ENCODE assay signal across 1 cellular context in the genomic region with DNA sequence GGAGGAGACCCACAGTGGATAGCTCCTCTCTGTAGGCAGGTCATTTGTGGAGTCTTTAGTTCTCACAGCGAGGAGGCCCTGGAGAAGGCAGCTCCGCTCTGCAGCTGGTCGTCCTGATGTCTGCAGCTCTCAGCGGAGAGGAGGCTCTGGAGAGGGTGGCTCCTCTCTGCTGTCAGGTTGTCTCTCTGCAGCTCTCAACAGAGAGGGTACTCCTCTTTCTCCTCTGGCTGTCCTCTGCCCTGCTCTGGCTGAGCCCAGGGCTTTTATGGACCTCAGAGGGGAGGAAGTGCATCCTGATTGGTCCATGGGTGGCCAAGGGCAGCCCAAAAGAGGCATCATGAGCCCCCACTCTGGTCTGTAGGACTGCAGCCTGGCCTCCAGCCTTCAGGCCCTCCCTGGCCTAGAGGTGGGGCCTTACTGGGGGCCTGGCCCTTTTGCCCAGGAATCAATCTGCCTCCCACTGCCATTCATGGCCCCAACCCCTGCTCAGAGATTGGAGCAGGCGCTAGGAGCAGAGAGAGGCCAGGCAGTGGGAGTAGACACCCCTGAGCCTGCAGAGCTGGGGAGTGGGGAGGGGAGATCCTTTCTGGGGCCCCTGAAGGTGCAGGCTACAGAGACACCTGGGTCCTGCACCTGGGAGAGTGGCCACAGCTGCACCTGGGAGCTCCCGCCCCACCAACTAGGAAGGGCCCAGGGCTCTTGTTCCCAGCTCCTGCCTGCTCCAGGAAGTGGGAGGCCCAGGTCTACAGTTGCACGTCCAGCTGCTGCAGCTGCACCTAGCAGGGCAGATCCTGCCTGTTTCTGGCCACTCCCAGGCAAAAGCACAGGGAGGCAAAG.
TF ChIP-seq lines count a peak whose summit lies in the region.

No MANE protein-coding gene starts in this region.

TF ChIP-seq in HepG2, 621 proteins besides CTCF, POLR2A, EP300 and RAD21 (continued from another document and continues in another):
- TF ChIP-seq, protein P1, sequence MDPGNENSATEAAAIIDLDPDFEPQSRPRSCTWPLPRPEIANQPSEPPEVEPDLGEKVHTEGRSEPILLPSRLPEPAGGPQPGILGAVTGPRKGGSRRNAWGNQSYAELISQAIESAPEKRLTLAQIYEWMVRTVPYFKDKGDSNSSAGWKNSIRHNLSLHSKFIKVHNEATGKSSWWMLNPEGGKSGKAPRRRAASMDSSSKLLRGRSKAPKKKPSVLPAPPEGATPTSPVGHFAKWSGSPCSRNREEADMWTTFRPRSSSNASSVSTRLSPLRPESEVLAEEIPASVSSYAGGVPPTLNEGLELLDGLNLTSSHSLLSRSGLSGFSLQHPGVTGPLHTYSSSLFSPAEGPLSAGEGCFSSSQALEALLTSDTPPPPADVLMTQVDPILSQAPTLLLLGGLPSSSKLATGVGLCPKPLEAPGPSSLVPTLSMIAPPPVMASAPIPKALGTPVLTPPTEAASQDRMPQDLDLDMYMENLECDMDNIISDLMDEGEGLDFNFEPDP (CRISPR knock-in tag; conservative IDR thresholded peaks at IDR 0.05), result 0 out of 2 replicates have a peak, but pooled peaks have one; percentile 51
- TF ChIP-seq ZMYM4 (CRISPR knock-in tag; IDR thresholded peaks at IDR 0.05) (peak; percentile 94), NFE2L1 (CRISPR knock-in tag; IDR thresholded peaks at IDR 0.05; ENCODE audit: borderline replicate concordance) (no peak), POLR2AphosphoS5 (IDR thresholded peaks at IDR 0.05; ENCODE audit: low read depth, low read length) (peak; percentile 92), NFE2 (CRISPR knock-in tag; IDR thresholded peaks at IDR 0.05) (no peak), ZNF747 (CRISPR knock-in tag; IDR thresholded peaks at IDR 0.05; ENCODE audit: borderline replicate concordance) (peak; percentile 62; the same call in 1 of the 2 replicates), AKAP8 (CRISPR knock-in tag; IDR thresholded peaks at IDR 0.05) (no peak), SMAD9 (CRISPR knock-in tag; IDR thresholded peaks at IDR 0.05) (no peak), ZMYM3 (CRISPR knock-in tag; IDR thresholded peaks at IDR 0.05) (no peak), KAT7 (CRISPR knock-in tag; IDR thresholded peaks at IDR 0.05; ENCODE audit: borderline replicate concordance) (no peak), ZNF792 (CRISPR knock-in tag; IDR thresholded peaks at IDR 0.05) (no peak), ZFX (CRISPR knock-in tag; IDR thresholded peaks at IDR 0.05; ENCODE audit: low read depth) (peak; percentile 90), ZNF232 (CRISPR knock-in tag; IDR thresholded peaks at IDR 0.05; ENCODE audit: borderline replicate concordance) (peak; percentile 53; the same call in 1 of the 2 replicates), ZNF12 (CRISPR knock-in tag; IDR thresholded peaks at IDR 0.05) (no peak), PPARG (CRISPR knock-in tag; conservative IDR thresholded peaks at IDR 0.05) (no peak), TARDBP (CRISPR knock-in tag; IDR thresholded peaks at IDR 0.05) (no peak), CEBPB (IDR thresholded peaks at IDR 0.05; ENCODE audit: borderline replicate concordance, low read depth, low read length) (no peak), ZNF101 (CRISPR knock-in tag; IDR thresholded peaks at IDR 0.05; ENCODE audit: borderline replicate concordance, low read depth) (no peak), MYC (CRISPR knock-in tag; IDR thresholded peaks at IDR 0.05; ENCODE audit: borderline replicate concordance) (no peak; the same call in 1 of the 2 replicates), EEA1 (CRISPR knock-in tag; IDR thresholded peaks at IDR 0.05; ENCODE audit: borderline replicate concordance) (peak; percentile 21; the same call in 1 of the 2 replicates), ZNF234 (CRISPR knock-in tag; conservative IDR thresholded peaks at IDR 0.05) (no peak), TOPORS (CRISPR knock-in tag; IDR thresholded peaks at IDR 0.05) (0 out of 2 replicates have a peak, but pooled peaks have one; percentile 20), MXI1 (IDR thresholded peaks at IDR 0.05; ENCODE audit: borderline replicate concordance, low read depth, low read length) (0 out of 3 replicates have a peak, but pooled peaks have one; percentile 23), IKZF4 (CRISPR knock-in tag; IDR thresholded peaks at IDR 0.05; ENCODE audit: borderline replicate concordance, low read depth, not compliant biosample characterization) (no peak), KDM4B (CRISPR knock-in tag; IDR thresholded peaks at IDR 0.05) (no peak), ZBTB38 (CRISPR knock-in tag; IDR thresholded peaks at IDR 0.05) (peak; percentile 57), HIVEP1 (CRISPR knock-in tag; IDR thresholded peaks at IDR 0.05) (0 out of 2 replicates have a peak, but pooled peaks have one; percentile 18), ZNF709 (CRISPR knock-in tag; IDR thresholded peaks at IDR 0.05) (no peak), ZNF556 (CRISPR knock-in tag; IDR thresholded peaks at IDR 0.05; ENCODE audit: borderline replicate concordance) (no peak)
- TF ChIP-seq, protein P2, sequence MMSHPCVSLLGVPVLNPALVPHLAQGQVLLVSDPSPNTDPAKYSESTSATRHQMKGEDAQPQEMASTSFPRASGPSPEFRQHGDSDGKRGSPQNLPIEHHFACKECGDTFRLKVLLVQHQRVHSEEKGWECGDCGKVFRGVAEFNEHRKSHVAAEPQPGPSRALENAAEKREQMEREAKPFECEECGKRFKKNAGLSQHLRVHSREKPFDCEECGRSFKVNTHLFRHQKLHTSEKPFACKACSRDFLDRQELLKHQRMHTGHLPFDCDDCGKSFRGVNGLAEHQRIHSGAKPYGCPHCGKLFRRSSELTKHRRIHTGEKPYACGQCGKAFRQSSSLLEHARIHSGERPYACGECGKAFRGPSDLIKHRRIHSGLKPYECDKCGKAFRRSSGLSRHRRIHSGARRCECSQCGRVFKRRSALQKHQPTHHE (CRISPR knock-in tag; IDR thresholded peaks at IDR 0.05; ENCODE audit: borderline replicate concordance), result no peak
- TF ChIP-seq, protein P3, sequence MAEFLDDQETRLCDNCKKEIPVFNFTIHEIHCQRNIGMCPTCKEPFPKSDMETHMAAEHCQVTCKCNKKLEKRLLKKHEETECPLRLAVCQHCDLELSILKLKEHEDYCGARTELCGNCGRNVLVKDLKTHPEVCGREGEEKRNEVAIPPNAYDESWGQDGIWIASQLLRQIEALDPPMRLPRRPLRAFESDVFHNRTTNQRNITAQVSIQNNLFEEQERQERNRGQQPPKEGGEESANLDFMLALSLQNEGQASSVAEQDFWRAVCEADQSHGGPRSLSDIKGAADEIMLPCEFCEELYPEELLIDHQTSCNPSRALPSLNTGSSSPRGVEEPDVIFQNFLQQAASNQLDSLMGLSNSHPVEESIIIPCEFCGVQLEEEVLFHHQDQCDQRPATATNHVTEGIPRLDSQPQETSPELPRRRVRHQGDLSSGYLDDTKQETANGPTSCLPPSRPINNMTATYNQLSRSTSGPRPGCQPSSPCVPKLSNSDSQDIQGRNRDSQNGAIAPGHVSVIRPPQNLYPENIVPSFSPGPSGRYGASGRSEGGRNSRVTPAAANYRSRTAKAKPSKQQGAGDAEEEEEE (CRISPR knock-in tag; IDR thresholded peaks at IDR 0.05; ENCODE audit: borderline replicate concordance), result no peak
- TF ChIP-seq, protein P4, sequence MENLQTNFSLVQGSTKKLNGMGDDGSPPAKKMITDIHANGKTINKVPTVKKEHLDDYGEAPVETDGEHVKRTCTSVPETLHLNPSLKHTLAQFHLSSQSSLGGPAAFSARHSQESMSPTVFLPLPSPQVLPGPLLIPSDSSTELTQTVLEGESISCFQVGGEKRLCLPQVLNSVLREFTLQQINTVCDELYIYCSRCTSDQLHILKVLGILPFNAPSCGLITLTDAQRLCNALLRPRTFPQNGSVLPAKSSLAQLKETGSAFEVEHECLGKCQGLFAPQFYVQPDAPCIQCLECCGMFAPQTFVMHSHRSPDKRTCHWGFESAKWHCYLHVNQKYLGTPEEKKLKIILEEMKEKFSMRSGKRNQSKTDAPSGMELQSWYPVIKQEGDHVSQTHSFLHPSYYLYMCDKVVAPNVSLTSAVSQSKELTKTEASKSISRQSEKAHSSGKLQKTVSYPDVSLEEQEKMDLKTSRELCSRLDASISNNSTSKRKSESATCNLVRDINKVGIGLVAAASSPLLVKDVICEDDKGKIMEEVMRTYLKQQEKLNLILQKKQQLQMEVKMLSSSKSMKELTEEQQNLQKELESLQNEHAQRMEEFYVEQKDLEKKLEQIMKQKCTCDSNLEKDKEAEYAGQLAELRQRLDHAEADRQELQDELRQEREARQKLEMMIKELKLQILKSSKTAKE (CRISPR knock-in tag; IDR thresholded peaks at IDR 0.05; ENCODE audit: borderline replicate concordance), result no peak
- TF ChIP-seq, protein P5, sequence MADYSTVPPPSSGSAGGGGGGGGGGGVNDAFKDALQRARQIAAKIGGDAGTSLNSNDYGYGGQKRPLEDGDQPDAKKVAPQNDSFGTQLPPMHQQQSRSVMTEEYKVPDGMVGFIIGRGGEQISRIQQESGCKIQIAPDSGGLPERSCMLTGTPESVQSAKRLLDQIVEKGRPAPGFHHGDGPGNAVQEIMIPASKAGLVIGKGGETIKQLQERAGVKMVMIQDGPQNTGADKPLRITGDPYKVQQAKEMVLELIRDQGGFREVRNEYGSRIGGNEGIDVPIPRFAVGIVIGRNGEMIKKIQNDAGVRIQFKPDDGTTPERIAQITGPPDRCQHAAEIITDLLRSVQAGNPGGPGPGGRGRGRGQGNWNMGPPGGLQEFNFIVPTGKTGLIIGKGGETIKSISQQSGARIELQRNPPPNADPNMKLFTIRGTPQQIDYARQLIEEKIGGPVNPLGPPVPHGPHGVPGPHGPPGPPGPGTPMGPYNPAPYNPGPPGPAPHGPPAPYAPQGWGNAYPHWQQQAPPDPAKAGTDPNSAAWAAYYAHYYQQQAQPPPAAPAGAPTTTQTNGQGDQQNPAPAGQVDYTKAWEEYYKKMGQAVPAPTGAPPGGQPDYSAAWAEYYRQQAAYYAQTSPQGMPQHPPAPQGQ (CRISPR knock-in tag; IDR thresholded peaks at IDR 0.05; ENCODE audit: borderline replicate concordance), result no peak
- TF ChIP-seq, protein P6, sequence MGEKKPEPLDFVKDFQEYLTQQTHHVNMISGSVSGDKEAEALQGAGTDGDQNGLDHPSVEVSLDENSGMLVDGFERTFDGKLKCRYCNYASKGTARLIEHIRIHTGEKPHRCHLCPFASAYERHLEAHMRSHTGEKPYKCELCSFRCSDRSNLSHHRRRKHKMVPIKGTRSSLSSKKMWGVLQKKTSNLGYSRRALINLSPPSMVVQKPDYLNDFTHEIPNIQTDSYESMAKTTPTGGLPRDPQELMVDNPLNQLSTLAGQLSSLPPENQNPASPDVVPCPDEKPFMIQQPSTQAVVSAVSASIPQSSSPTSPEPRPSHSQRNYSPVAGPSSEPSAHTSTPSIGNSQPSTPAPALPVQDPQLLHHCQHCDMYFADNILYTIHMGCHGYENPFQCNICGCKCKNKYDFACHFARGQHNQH (CRISPR knock-in tag; IDR thresholded peaks at IDR 0.05), result no peak; the same call in 1 of the 2 replicates
- TF ChIP-seq, protein P7, sequence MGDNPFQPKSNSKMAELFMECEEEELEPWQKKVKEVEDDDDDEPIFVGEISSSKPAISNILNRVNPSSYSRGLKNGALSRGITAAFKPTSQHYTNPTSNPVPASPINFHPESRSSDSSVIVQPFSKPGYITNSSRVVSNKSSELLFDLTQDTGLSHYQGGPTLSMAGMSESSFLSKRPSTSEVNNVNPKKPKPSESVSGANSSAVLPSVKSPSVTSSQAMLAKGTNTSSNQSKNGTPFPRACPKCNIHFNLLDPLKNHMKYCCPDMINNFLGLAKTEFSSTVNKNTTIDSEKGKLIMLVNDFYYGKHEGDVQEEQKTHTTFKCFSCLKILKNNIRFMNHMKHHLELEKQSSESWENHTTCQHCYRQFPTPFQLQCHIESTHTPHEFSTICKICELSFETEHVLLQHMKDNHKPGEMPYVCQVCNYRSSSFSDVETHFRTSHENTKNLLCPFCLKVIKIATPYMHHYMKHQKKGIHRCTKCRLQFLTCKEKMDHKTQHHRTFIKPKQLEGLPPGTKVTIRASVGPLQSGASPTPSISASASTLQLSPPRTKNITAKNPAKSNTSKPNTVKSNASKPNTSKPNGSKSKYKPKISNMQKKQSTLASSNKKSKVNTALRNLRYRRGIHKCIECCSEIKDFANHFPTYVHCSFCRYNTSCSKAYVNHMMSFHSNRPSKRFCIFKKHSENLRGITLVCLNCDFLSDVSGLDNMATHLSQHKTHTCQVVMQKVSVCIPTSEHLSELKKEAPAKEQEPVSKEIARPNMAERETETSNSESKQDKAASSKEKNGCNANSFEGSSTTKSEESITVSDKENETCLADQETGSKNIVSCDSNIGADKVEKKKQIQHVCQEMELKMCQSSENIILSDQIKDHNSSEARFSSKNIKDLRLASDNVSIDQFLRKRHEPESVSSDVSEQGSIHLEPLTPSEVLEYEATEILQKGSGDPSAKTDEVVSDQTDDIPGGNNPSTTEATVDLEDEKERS (CRISPR knock-in tag; IDR thresholded peaks at IDR 0.05), result peak; percentile 86; the same call in 1 of the 2 replicates
- TF ChIP-seq, protein P8, sequence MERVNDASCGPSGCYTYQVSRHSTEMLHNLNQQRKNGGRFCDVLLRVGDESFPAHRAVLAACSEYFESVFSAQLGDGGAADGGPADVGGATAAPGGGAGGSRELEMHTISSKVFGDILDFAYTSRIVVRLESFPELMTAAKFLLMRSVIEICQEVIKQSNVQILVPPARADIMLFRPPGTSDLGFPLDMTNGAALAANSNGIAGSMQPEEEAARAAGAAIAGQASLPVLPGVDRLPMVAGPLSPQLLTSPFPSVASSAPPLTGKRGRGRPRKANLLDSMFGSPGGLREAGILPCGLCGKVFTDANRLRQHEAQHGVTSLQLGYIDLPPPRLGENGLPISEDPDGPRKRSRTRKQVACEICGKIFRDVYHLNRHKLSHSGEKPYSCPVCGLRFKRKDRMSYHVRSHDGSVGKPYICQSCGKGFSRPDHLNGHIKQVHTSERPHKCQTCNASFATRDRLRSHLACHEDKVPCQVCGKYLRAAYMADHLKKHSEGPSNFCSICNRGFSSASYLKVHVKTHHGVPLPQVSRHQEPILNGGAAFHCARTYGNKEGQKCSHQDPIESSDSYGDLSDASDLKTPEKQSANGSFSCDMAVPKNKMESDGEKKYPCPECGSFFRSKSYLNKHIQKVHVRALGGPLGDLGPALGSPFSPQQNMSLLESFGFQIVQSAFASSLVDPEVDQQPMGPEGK (CRISPR knock-in tag; IDR thresholded peaks at IDR 0.05), result peak; percentile 92
- TF ChIP-seq, protein P9, sequence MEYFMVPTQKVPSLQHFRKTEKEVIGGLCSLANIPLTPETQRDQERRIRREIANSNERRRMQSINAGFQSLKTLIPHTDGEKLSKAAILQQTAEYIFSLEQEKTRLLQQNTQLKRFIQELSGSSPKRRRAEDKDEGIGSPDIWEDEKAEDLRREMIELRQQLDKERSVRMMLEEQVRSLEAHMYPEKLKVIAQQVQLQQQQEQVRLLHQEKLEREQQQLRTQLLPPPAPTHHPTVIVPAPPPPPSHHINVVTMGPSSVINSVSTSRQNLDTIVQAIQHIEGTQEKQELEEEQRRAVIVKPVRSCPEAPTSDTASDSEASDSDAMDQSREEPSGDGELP (IDR thresholded peaks at IDR 0.05; ENCODE audit: borderline replicate concordance, low read depth), result no peak
- TF ChIP-seq, protein P10, sequence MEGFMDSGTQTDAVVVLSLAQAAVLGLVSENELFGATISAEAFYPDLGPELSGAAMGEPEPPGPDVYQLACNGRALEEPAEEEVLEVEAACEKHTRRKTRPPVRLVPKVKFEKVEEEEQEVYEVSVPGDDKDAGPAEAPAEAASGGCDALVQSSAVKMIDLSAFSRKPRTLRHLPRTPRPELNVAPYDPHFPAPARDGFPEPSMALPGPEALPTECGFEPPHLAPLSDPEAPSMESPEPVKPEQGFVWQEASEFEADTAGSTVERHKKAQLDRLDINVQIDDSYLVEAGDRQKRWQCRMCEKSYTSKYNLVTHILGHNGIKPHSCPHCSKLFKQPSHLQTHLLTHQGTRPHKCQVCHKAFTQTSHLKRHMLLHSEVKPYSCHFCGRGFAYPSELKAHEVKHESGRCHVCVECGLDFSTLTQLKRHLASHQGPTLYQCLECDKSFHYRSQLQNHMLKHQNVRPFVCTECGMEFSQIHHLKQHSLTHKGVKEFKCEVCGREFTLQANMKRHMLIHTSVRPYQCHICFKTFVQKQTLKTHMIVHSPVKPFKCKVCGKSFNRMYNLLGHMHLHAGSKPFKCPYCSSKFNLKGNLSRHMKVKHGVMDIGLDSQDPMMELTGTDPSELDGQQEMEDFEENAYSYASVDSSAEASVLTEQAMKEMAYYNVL (CRISPR knock-in tag; IDR thresholded peaks at IDR 0.05; ENCODE audit: borderline replicate concordance), result peak; percentile 66; the same call in 1 of the 2 replicates
